Comparison of ENCODE assay signal across 1 cellular context in genomic region chr15:85414991-85415390, GRCh38.
TF ChIP-seq lines count a peak whose summit lies in the region.

No MANE protein-coding gene starts in this region.

TF ChIP-seq in HepG2, 621 proteins besides CTCF, POLR2A, EP300 and RAD21:
- TF ChIP-seq HNRNPH1 (optimal IDR thresholded peaks at IDR 0.05; ENCODE audit: low read depth, low read length): no peak
TF ChIP-seq in HepG2: peak in this region for 0.
